ENCODE assay signal across 8 cellular contexts in genomic region chr17:77471984-77472836, GRCh38.
DNase-seq lines count a peak whose midpoint lies in the region; TF ChIP-seq lines count a peak whose summit lies in the region.

No MANE protein-coding gene starts in this region.

- H3K9ac ChIP-seq in iPS-18a (ENCODE audit: low read length): peak overlapping the region; percentile 35

- no peaks in the 10 kb centered on the region for H3K27me3 Mint-ChIP-seq in T-helper 1 cell treated with Interleukin-12 subunit alpha and Interleukin-12 subunit beta and Interleukin-4 antibody, amounts not matched to agents 30 μg/mL and 1 μg/mL, for 36 hours (ENCODE audit: low read depth)

- H3K9me3 Mint-ChIP-seq in T-helper 1 cell treated with Interleukin-12 subunit alpha and Interleukin-12 subunit beta and Interleukin-4 antibody, amounts not matched to agents 30 μg/mL and 1 μg/mL, for 36 hours: peaks cover 5% of the 10 kb centered on the region

- H3K36me3 Mint-ChIP-seq in T-helper 1 cell treated with Interleukin-12 subunit alpha and Interleukin-12 subunit beta and Interleukin-4 antibody, amounts not matched to agents 30 μg/mL and 1 μg/mL, for 36 hours (ENCODE audit: low read depth): peaks cover 60% of the 10 kb centered on the region

- no peaks in the 10 kb centered on the region for H3K9me3 ChIP-seq in iPS-18a (ENCODE audit: control insufficient read depth, low read depth, low read length)

- no peak for TF ChIP-seq CTCF in astrocyte of the spinal cord (IDR thresholded peaks at IDR 0.05; ENCODE audit: low read depth, low read length)

- peaks cover 51% of the 10 kb centered on the region for H3K4me1 ChIP-seq in iPS-18a (ENCODE audit: control insufficient read depth, low read depth, low read length)

- peaks cover 76% of the 10 kb centered on the region for H3K4me1 Mint-ChIP-seq in T-helper 1 cell treated with Interleukin-12 subunit alpha and Interleukin-12 subunit beta and Interleukin-4 antibody, amounts not matched to agents 30 μg/mL and 1 μg/mL, for 36 hours (ENCODE audit: low read depth)

- H3K4me3 ChIP-seq in astrocyte of the spinal cord (ENCODE audit: low read depth, low read length): no peak overlapping the region
- H3K4me3 ChIP-seq in iPS-18a (ENCODE audit: low read length): peak overlapping the region; percentile 5

- peaks cover 7% of the 10 kb centered on the region for H3K36me3 ChIP-seq in iPS-18a (ENCODE audit: control insufficient read depth, low read depth, low read length)

- peak overlapping the region; percentile 30 for H3K4me3 Mint-ChIP-seq in T-helper 1 cell treated with Interleukin-12 subunit alpha and Interleukin-12 subunit beta and Interleukin-4 antibody, amounts not matched to agents 30 μg/mL and 1 μg/mL, for 36 hours

- in situ Hi-C loops in astrocyte of the spinal cord (cut with HindIII; ENCODE audit: low sequenced_read_pairs): no loop called here

- peak overlapping the region; percentile 82 for H3K27ac ChIP-seq in iPS-18a (ENCODE audit: low read length)

- no peaks in the 10 kb centered on the region for H3K27me3 ChIP-seq in iPS-18a (ENCODE audit: control insufficient read depth, insufficient read depth, low read length)

- peak overlapping the region; percentile 77 for H3K27ac Mint-ChIP-seq in T-helper 1 cell treated with Interleukin-12 subunit alpha and Interleukin-12 subunit beta and Interleukin-4 antibody, amounts not matched to agents 30 μg/mL and 1 μg/mL, for 36 hours

- DNase-seq in T-helper 1 cell (no peak), NCI-H2196 treated with DMSO at 0.1 percent for 48 hours (lab: John Stamatoyannopoulos, UW; ENCODE audit: unreplicated experiment) (peak; percentile 84), astrocyte of the spinal cord (ENCODE audit: low read depth, low spot score) (peak; percentile 90), smooth muscle cell of the brain vasculature (ENCODE audit: low read depth, low spot score) (peak; percentile 73), NK-92 (lab: John Stamatoyannopoulos, UW; ENCODE audit: unreplicated experiment) (no peak), NCI-H748 (lab: John Stamatoyannopoulos, UW; ENCODE audit: unreplicated experiment) (no peak)

Comparison
In these comparisons a context has a peak if more than half of its experiments do, and no peak if none do; other contexts are left out.
1. DNase-seq: peak in NCI-H2196 treated with DMSO at 0.1 percent for 48 hours (single experiment), astrocyte of the spinal cord (single experiment) and smooth muscle cell of the brain vasculature (single experiment); none in T-helper 1 cell (0 of 5), NK-92 (single experiment) and NCI-H748 (single experiment).